28 cellular contexts compared by ENCODE assay signal in genomic region chr9:13220837-13221236, GRCh38. TPM values are rescaled to one million over a fixed set of nuclear protein-coding genes. Genes with fewer than 3 reads are reported as not detected.
"Had no signal": no experiment of that assay in that cellular context is flagged by ENCODE, and none has a peak within 500 bp of the region (broad histone marks: within the 10 kb centered on the region; RNA-seq: fewer than 3 reads in every experiment).

No MANE protein-coding gene starts in this region.

- ATAC-seq: natural killer cell; psoas muscle; right cardiac atrium; sciatic nerve; stimulated activated memory B cell treated with anti-CD40 and anti-IgM and Interleukin-4, amounts not matched to agents 10 μg/mL and 1 μg/mL and 100 μg/mL, for 72 hours; stimulated activated naive CD8-positive, alpha-beta T cell treated with anti-CD3 and anti-CD28 coated beads, Interleukin-15, amount 100 ng/mL, for 72 hours; stimulated activated naive CD8-positive, alpha-beta T cell treated with anti-CD3 and anti-CD28 coated beads, Interleukin-15, Interleukin-2, amounts not matched to agents 100 U/mL and 50 U/mL, for 24 hours; upper lobe of right lung had no signal

- H3K4me2 ChIP-seq: neural progenitor cell, smooth muscle cell had no signal

- H3K4me3 ChIP-seq: neural progenitor cell, ovary, psoas muscle, skin epidermis, smooth muscle cell, spleen, suprapubic skin, testis, tibial artery, transverse colon, upper lobe of right lung, uterus had no signal

- H3K79me2 ChIP-seq: parathyroid adenoma had no signal

- H3K4me1 ChIP-seq: neural progenitor cell, parathyroid adenoma, psoas muscle, spleen, suprapubic skin, testis, tibial artery, transverse colon, upper lobe of right lung, uterus had no signal

- H3K27ac ChIP-seq: neural progenitor cell, ovary, parathyroid adenoma, psoas muscle, skin epidermis, spleen, suprapubic skin, testis, tibial artery, transverse colon, upper lobe of right lung, uterus had no signal

- H3K36me3 ChIP-seq: ovary, spleen, transverse colon had no signal

- H3K9me3 ChIP-seq: ovary, psoas muscle, spleen, suprapubic skin, testis, tibial artery, transverse colon, upper lobe of right lung, uterus had no signal

- H3K27me3 ChIP-seq: neural progenitor cell, ovary, spleen, suprapubic skin, testis, tibial artery, transverse colon, upper lobe of right lung, uterus had no signal

- H2AFZ ChIP-seq: neural progenitor cell, parathyroid adenoma had no signal

- H3K9ac ChIP-seq: neural progenitor cell, parathyroid adenoma had no signal

- DNase-seq: natural killer cell; occipital lobe; ovary; posterior cingulate gyrus; psoas muscle; right cardiac atrium; spleen; stimulated activated CD4-positive, alpha-beta T cell treated with anti-CD3 and anti-CD28 coated beads, Interleukin-12 subunit alpha, Interleukin-12 subunit beta, amount 100 ng/mL, for 4 hours; stimulated activated CD4-positive, alpha-beta T cell treated with anti-CD3 and anti-CD28 coated beads, Interleukin-1b, Interleukin-23, amount 100 ng/mL, for 48 hours; stimulated activated CD4-positive, alpha-beta T cell treated with anti-CD3 and anti-CD28 coated beads, Interleukin-4, amount 100 ng/mL, for 1 hour; stimulated activated CD4-positive, alpha-beta T cell treated with anti-CD3 and anti-CD28 coated beads, Interleukin-4, amount 100 ng/mL, for 4 hours; stimulated activated CD8-positive, alpha-beta memory T cell treated with anti-CD3 and anti-CD28 coated beads, Interleukin-4, amount 100 ng/mL, for 48 hours; stimulated activated naive CD4-positive, alpha-beta T cell; stimulated activated naive CD8-positive, alpha-beta T cell treated with anti-CD3 and anti-CD28 coated beads, Interleukin-15, amount 100 ng/mL, for 72 hours; stimulated activated naive CD8-positive, alpha-beta T cell treated with anti-CD3 and anti-CD28 coated beads, Interleukin-15, Interleukin-2, amounts not matched to agents 100 U/mL and 50 U/mL, for 24 hours; substantia nigra; testis; tibial artery; transverse colon; upper lobe of right lung; uterus had no signal

RNA-seq across cellular contexts. Expression of gene MPDZ, which starts 58.7 kb away (rescaled TPM):
- total RNA-seq: natural killer cell had no signal
